ENCODE assay signal across 14 cellular contexts in the genomic region with DNA sequence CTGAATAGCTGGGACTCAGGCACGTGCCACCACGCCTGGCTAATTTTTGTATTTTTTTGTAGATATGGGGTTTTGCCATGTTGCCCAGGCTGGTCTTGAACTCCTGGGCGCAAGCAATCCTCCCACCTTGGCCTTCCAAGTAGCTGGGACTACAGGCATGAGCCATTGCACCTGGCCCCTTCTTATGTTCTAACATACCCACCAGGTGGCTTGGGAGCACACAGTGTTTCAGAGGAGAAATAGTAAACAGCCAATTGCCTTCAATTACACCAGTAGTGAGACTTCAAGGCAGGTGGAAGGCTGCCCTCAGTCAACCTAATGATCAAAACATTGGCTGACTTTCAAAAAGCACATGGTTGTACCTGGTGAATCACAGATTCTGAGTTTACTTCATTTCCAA.
DNase-seq lines count a peak whose midpoint lies in the region; ATAC-seq and TF ChIP-seq lines count a peak whose summit lies in the region.
"Had no signal": no experiment of that assay in that cellular context is flagged by ENCODE, and none has a peak within 500 bp of the region (broad histone marks: within the 10 kb centered on the region; RNA-seq: fewer than 3 reads in every experiment).

No MANE protein-coding gene starts in this region.

- H3K9me2 ChIP-seq in OCI-LY7 (ENCODE audit: insufficient read depth, low read length), result no peaks in the 10 kb centered on the region
- H3K9me2 ChIP-seq: SK-N-SH had no signal

- DNase-seq in NCI-H748 (lab: John Stamatoyannopoulos, UW; ENCODE audit: unreplicated experiment) (peak; percentile 56), NCI-H748 treated with DMSO at 0.1 percent for 48 hours (lab: John Stamatoyannopoulos, UW) (no peak), NCI-H146 treated with DMSO at 0.1 percent for 48 hours (lab: John Stamatoyannopoulos, UW; ENCODE audit: unreplicated experiment) (peak; percentile 67), OCI-LY7 (ENCODE audit: low spot score) (peak; percentile 29)
- no peak for DNase-seq in stimulated activated CD4-positive, alpha-beta T cell treated with anti-CD3 and anti-CD28 coated beads, Interleukin-2, amount 100 ng/mL, for 48 hours
- no peak for DNase-seq in activated CD4-positive, CD25-positive, alpha-beta regulatory T cell treated with anti-CD3 and anti-CD28 coated beads, Interleukin-2, amount 50 U/mL, for 72 hours
- DNase-seq: BE2C; CD4-positive, alpha-beta memory T cell; MV-4-11; NCI-H187 treated with DMSO at 0.1 percent for 48 hours; NCI-H510A treated with DMSO at 0.1 percent for 48 hours; Right ventricle myocardium superior; SK-N-SH had no signal

- no peaks in the 10 kb centered on the region for H3K4me1 ChIP-seq in OCI-LY7 (ENCODE audit: insufficient read depth, low read length, poor library complexity, severe bottlenecking)
- H3K4me1 ChIP-seq: BE2C had no signal

- no peak for TF ChIP-seq CTCF in OCI-LY7 (conservative IDR thresholded peaks at IDR 0.05; ENCODE audit: low read length)

- H3K4me2 ChIP-seq in OCI-LY7 (ENCODE audit: low read length), result no peak overlapping the region
- H3K4me2 ChIP-seq: SK-N-SH had no signal

- no peaks in the 10 kb centered on the region for H3K79me2 ChIP-seq in OCI-LY7 (ENCODE audit: insufficient read depth, low read depth, low read length)

- BruUV-seq in OCI-LY7 (replicated peaks; lab: Mats Ljungman, UMichigan), result no TSS peak

- CTCF ChIA-PET in OCI-LY7 (lab: Charles Lee; ENCODE audit: unreplicated experiment), result no interaction called here

- H4K20me1 ChIP-seq in OCI-LY7 (ENCODE audit: insufficient read depth, low read length), result no peaks in the 10 kb centered on the region

- H3K4me3 ChIP-seq in OCI-LY7 (ENCODE audit: low read depth, low read length, poor library complexity, severe bottlenecking), result no peak overlapping the region

- ATAC-seq in GM18858 (IDR thresholded peaks at IDR 0.05; ENCODE audit: unreplicated experiment), result no peak

- intact Hi-C loops in OCI-LY7 (cut with micrococcal nuclease; ENCODE audit: unreplicated experiment), result no loop called here

- POLR2A ChIA-PET in OCI-LY7 (lab: Charles Lee), result interaction anchor here (0.7 to 0.8 kb wide), 3 partner anchors 13 to 260 kb away, joined by 3 to 6 read pairs (median 4); no protein-coding TSS in a partner anchor

- H3K36me3 ChIP-seq in OCI-LY7 (ENCODE audit: insufficient read depth, low read length), result no peaks in the 10 kb centered on the region
- H3K36me3 ChIP-seq: BE2C had no signal

- H3K9me3 ChIP-seq in OCI-LY7 (ENCODE audit: low read length), result no peaks in the 10 kb centered on the region
- H3K9me3 ChIP-seq: BE2C, SK-N-SH had no signal

- no peak overlapping the region for H3K27ac ChIP-seq in OCI-LY7 (ENCODE audit: low read depth, low read length, poor library complexity, severe bottlenecking)

- no peak overlapping the region for H2AFZ ChIP-seq in OCI-LY7 (ENCODE audit: low read length)

Comparison
In these comparisons a context has a peak if more than half of its experiments do, and no peak if none do; other contexts are left out.
1. DNase-seq: peak in NCI-H748 (single experiment), NCI-H146 treated with DMSO at 0.1 percent for 48 hours (single experiment) and OCI-LY7 (single experiment); none in NCI-H748 treated with DMSO at 0.1 percent for 48 hours (single experiment), stimulated activated CD4-positive, alpha-beta T cell treated with anti-CD3 and anti-CD28 coated beads, Interleukin-2, amount 100 ng/mL, for 48 hours (0 of 2) and activated CD4-positive, CD25-positive, alpha-beta regulatory T cell treated with anti-CD3 and anti-CD28 coated beads, Interleukin-2, amount 50 U/mL, for 72 hours (single experiment).